ENCODE assay signal across 8 cellular contexts in genomic region chr5:151253604-151253948, GRCh38. TPM values are rescaled to one million over a fixed set of nuclear protein-coding genes. Genes with fewer than 3 reads are reported as not detected.
DNase-seq lines count a peak whose midpoint lies in the region; ATAC-seq, FAIRE-seq and TF ChIP-seq lines count a peak whose summit lies in the region.

No MANE protein-coding gene starts in this region.

- intact Hi-C loops in PC-3 (cut with micrococcal nuclease): loop anchor here (1.0 to 5.0 kb wide), 3 partner anchors 11 to 64 kb away; no protein-coding TSS in a partner anchor

- no peak for TF ChIP-seq CTCF in PC-3 (conservative IDR thresholded peaks at IDR 0.05; ENCODE audit: low read depth, low read length)
- no peak for TF ChIP-seq CTCF in osteocyte (IDR thresholded peaks at IDR 0.05)

- no peaks in the 10 kb centered on the region for H4K20me1 ChIP-seq in PC-3 (ENCODE audit: low read length)

- ATAC-seq in PC-3: no peak

- no peaks in the 10 kb centered on the region for H3K9me3 Mint-ChIP-seq in CD8-positive, alpha-beta memory T cell
- no peaks in the 10 kb centered on the region for H3K9me3 Mint-ChIP-seq in osteocyte (ENCODE audit: unreplicated experiment)

- BruUV-seq in PC-3 (replicated peaks; lab: Mats Ljungman, UMichigan): no TSS peak

- WGBS in esophagus, 2 donors: 22 to 26% methylated on average over 5 of the region's 5 CpGs

- CTCF ChIA-PET in CD8-positive, alpha-beta memory T cell (lab: Charles Lee): interaction anchor here (1.0 to 1.9 kb wide), 4 partner anchors 13 to 128 kb away, joined by 3 to 11 read pairs (median 4); no protein-coding TSS in a partner anchor
- CTCF ChIA-PET in PC-3 (lab: Charles Lee): interaction anchor here (1.2 to 2.2 kb wide), 3 partner anchors 15 to 62 kb away, joined by 12 to 18 read pairs (median 17); no protein-coding TSS in a partner anchor

- H3K27ac Mint-ChIP-seq in CD8-positive, alpha-beta memory T cell: peak overlapping the region in 7 of 8 donors; percentile 72 to 93 (median 86)
- peak overlapping the region; percentile 70 for H3K27ac Mint-ChIP-seq in osteocyte (ENCODE audit: unreplicated experiment)

- peaks cover 30% of the 10 kb centered on the region for H3K4me1 ChIP-seq in CD8-positive, alpha-beta memory T cell (ENCODE audit: insufficient read depth, low read length)
- H3K4me1 ChIP-seq in PC-3 (ENCODE audit: insufficient read depth, low read length): peaks cover 38% of the 10 kb centered on the region
- peaks cover 2 to 18% of the 10 kb centered on the region in 2 donors for H3K4me1 ChIP-seq in esophagus (ENCODE audit: control insufficient read depth in 2 of 2, insufficient read depth in 2 of 2, low read length in 1 of 2)

- peak overlapping the region; percentile 98 for H3K4me2 ChIP-seq in PC-3 (ENCODE audit: low read length)

- peak overlapping the region; percentile 76 for H2AFZ ChIP-seq in PC-3 (ENCODE audit: low read length)

- peak overlapping the region; percentile 77 for H3K9ac ChIP-seq in PC-3 (ENCODE audit: low read length)

- peak overlapping the region; percentile 97 for H3K4me3 ChIP-seq in CD8-positive, alpha-beta memory T cell (ENCODE audit: low read length)
- H3K4me3 ChIP-seq in PC-3 (ENCODE audit: low read length) (peak overlapping the region; percentile 95), esophagus (ENCODE audit: low read depth in 1 of 2, low read length in 2 of 2) (peak overlapping the region; percentile 73 to 84)

- H3K4me3 Mint-ChIP-seq in CD8-positive, alpha-beta memory T cell: peak overlapping the region; percentile 87 to 97 (median 91)
- H3K4me3 Mint-ChIP-seq in osteocyte (ENCODE audit: unreplicated experiment): peak overlapping the region; percentile 91

- POLR2A ChIA-PET in CD8-positive, alpha-beta memory T cell (lab: Charles Lee): interaction anchor here (0.9 to 1.6 kb wide), 3 partner anchors 40 to 112 kb away, joined by 4 to 13 read pairs (median 6); no protein-coding TSS in a partner anchor
- POLR2A ChIA-PET in PC-3 (lab: Charles Lee; ENCODE audit: unreplicated experiment): interaction anchor here (1.0 kb wide), 2 partner anchors 11 to 30 kb away, joined by 4 to 7 read pairs; no protein-coding TSS in a partner anchor

- H3K27ac ChIP-seq in CD8-positive, alpha-beta memory T cell (ENCODE audit: low read depth, low read length): peak overlapping the region; percentile 66
- H3K27ac ChIP-seq in PC-3 (ENCODE audit: low read length) (peak overlapping the region; percentile 25; the same call in 1 of the 2 replicates), esophagus (ENCODE audit: low read depth in 2 of 2, low read length in 1 of 2) (peak overlapping the region; percentile 86 to 88)

- H3K9me2 ChIP-seq in PC-3 (replicated peaks; ENCODE audit: low read length): no peaks in the 10 kb centered on the region

- peaks cover 33 to 57% (median 36%) of the 10 kb centered on the region in 3 donors for H3K4me1 Mint-ChIP-seq in CD8-positive, alpha-beta memory T cell
- peaks cover 14% of the 10 kb centered on the region for H3K4me1 Mint-ChIP-seq in osteocyte (ENCODE audit: unreplicated experiment)

- DNase-seq in CD8-positive, alpha-beta memory T cell: no peak
- DNase-seq in PC-3 (peak; percentile 4), osteocyte (ENCODE audit: extremely low spot score, unreplicated experiment) (no peak), HTR-8/SVneo (ENCODE audit: insufficient read length, low spot score) (no peak), kidney tubule cell (ENCODE audit: low spot score) (no peak), NCI-H2196 (lab: John Stamatoyannopoulos, UW; ENCODE audit: unreplicated experiment) (no peak), GM12892 (ENCODE audit: insufficient read length) (no peak)

- H3K9me3 ChIP-seq in CD8-positive, alpha-beta memory T cell (ENCODE audit: low read length): no peaks in the 10 kb centered on the region
- H3K9me3 ChIP-seq in PC-3 (ENCODE audit: low read length) (no peaks in the 10 kb centered on the region), esophagus (ENCODE audit: control insufficient read depth in 2 of 2, insufficient read depth in 1 of 2, low read depth in 1 of 2, low read length in 1 of 2) (no peaks in the 10 kb centered on the region)

- no peaks in the 10 kb centered on the region for H3K27me3 Mint-ChIP-seq in CD8-positive, alpha-beta memory T cell
- peaks cover 6% of the 10 kb centered on the region for H3K27me3 Mint-ChIP-seq in osteocyte (ENCODE audit: unreplicated experiment)

- TF ChIP-seq POLR2A in GM12892 (IDR thresholded peaks at IDR 0.05; ENCODE audit: low read depth, low read length): no peak

- peaks cover 0 to 6% (median 0%) of the 10 kb centered on the region in 3 donors for H3K36me3 Mint-ChIP-seq in CD8-positive, alpha-beta memory T cell
- no peaks in the 10 kb centered on the region for H3K36me3 Mint-ChIP-seq in osteocyte (ENCODE audit: unreplicated experiment)

- no peaks in the 10 kb centered on the region for H3K27me3 ChIP-seq in CD8-positive, alpha-beta memory T cell (ENCODE audit: insufficient read depth, low read length, poor library complexity, severe bottlenecking)
- H3K27me3 ChIP-seq in PC-3 (ENCODE audit: low read length): no peaks in the 10 kb centered on the region
- no peaks in the 10 kb centered on the region for H3K27me3 ChIP-seq in esophagus (ENCODE audit: control insufficient read depth in 1 of 2, insufficient read depth in 2 of 2, low read length in 2 of 2)

- no peaks in the 10 kb centered on the region for H3K36me3 ChIP-seq in CD8-positive, alpha-beta memory T cell (ENCODE audit: insufficient read depth, low read length)
- H3K36me3 ChIP-seq in PC-3 (ENCODE audit: low read depth, low read length): no peaks in the 10 kb centered on the region
- H3K36me3 ChIP-seq in esophagus (ENCODE audit: control insufficient read depth in 2 of 2, insufficient read depth in 2 of 2, low read length in 1 of 2): no peaks in the 10 kb centered on the region

- H3K79me2 ChIP-seq in PC-3 (ENCODE audit: low read length): peaks cover 46% of the 10 kb centered on the region

- H3F3A ChIP-seq in PC-3 (ENCODE audit: low read length, unreplicated experiment): peaks cover 10% of the 10 kb centered on the region

- no peak for FAIRE-seq in HTR-8/SVneo (lab: Jason Lieb, UNC)
- FAIRE-seq in GM12892 (lab: Jason Lieb, UNC): no peak

RNA-seq across cellular contexts. Expression of gene GM2A, which starts 0.6 kb away (rescaled TPM):
- total RNA-seq in CD8-positive, alpha-beta memory T cell: 10 to 100 TPM; 12.7 to 14.9 TPM
- 4.7 TPM for polyA plus RNA-seq in CD8-positive, alpha-beta memory T cell
- total RNA-seq in PC-3 (2014; rRNA removed) (78.3 and 90.2 TPM in 2 replicates), osteocyte (28.2 and 30.2 TPM in 2 replicates)
- polyA plus RNA-seq in esophagus: 10 to 100 TPM; 43.4 to 80.7 TPM
- 71.5 TPM for polyA plus RNA-seq in GM12892 (2012; ENCODE audit: missing spikeins)

RNA-seq across cellular contexts. Expression of gene CCDC69, which starts 29.7 kb away (rescaled TPM):
- total RNA-seq in CD8-positive, alpha-beta memory T cell: 10 to 100 TPM; 47.9 to 50.5 TPM
- polyA plus RNA-seq in CD8-positive, alpha-beta memory T cell: 134 TPM
- total RNA-seq in PC-3 (2014; rRNA removed): 19.2 and 26.4 TPM in 2 replicates
- 10 to 100 TPM; 24.2 to 32.4 TPM for polyA plus RNA-seq in esophagus
- total RNA-seq in osteocyte: 0.78 and 1.7 TPM in 2 replicates
- 41.2 TPM for polyA plus RNA-seq in GM12892 (2012; ENCODE audit: missing spikeins)

RNA-seq across cellular contexts. Expression of gene SLC36A3, which starts 50.0 kb away (rescaled TPM):
- not detected for total RNA-seq in CD8-positive, alpha-beta memory T cell
- polyA plus RNA-seq in CD8-positive, alpha-beta memory T cell: not detected
- total RNA-seq in PC-3 (2014; rRNA removed) (not detected in 2 replicates), osteocyte (not detected in 2 replicates)
- not detected for polyA plus RNA-seq in esophagus
- not detected for polyA plus RNA-seq in GM12892 (2012; ENCODE audit: missing spikeins)

Comparison
In these comparisons a context has a peak if more than half of its experiments do, and no peak if none do; other contexts are left out.
1. H3K27ac ChIP-seq: peak in every context shown above with its lines; median percentile 87 in esophagus; 66 in CD8-positive, alpha-beta memory T cell; 25 in PC-3.